ENCODE assay signal across 27 cellular contexts in the genomic region with DNA sequence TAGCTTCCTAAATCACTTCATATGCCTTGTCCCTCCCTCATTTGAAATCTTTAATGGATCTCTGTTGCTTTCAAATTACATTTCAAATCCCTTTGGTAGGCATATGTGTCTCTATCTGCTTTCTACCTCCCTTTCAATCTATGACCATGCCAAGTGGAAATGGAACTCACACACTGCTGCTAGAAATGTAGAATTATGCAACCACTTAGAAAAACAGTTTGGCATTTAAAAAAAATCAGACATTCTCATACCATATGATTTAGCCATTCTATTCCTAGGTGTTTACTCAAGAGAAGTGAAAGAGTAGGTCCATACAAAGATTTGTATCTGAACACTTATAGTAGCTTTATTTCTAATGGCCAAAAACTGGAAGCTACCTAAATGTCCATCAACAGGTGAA.
"Had no signal": no experiment of that assay in that cellular context is flagged by ENCODE, and none has a peak within 500 bp of the region (broad histone marks: within the 10 kb centered on the region; RNA-seq: fewer than 3 reads in every experiment).

No MANE protein-coding gene starts in this region.

- H3K27me3 ChIP-seq: esophagus squamous epithelium, foreskin keratinocyte, gastroesophageal sphincter, heart left ventricle, left lung, neural progenitor cell, ovary, sigmoid colon, spleen, transverse colon, upper lobe of right lung, uterus had no signal

- H3K4me2 ChIP-seq: neural progenitor cell had no signal

- H3K4me1 ChIP-seq: foreskin keratinocyte, gastroesophageal sphincter, left lung, neural progenitor cell, psoas muscle, sigmoid colon, upper lobe of right lung, uterus had no signal

- DNase-seq: cortex of kidney; effector memory CD8-positive, alpha-beta T cell; erythroblast; esophagus squamous epithelium; foreskin keratinocyte; heart left ventricle; hippocampal formation; left cardiac atrium; left lung; mesenchymal stem cell; midbrain; naive thymus-derived CD4-positive, alpha-beta T cell; ovary; posterior cingulate gyrus; psoas muscle; right cardiac atrium; sigmoid colon; spleen; stimulated activated CD4-positive, alpha-beta T cell treated with anti-CD3 and anti-CD28 coated beads, Interleukin-4, amount 100 ng/mL, for 4 hours; stimulated activated naive CD8-positive, alpha-beta T cell treated with anti-CD3 and anti-CD28 coated beads, Interleukin-15, Interleukin-2, amounts not matched to agents 100 U/mL and 50 U/mL, for 24 hours; substantia nigra; transverse colon; upper lobe of right lung; uterus had no signal

- H3K9me3 ChIP-seq: esophagus squamous epithelium, gastroesophageal sphincter, ovary, psoas muscle, transverse colon, upper lobe of right lung, uterus had no signal

- H3K36me3 ChIP-seq: esophagus squamous epithelium, gastroesophageal sphincter, heart left ventricle, left lung, neural progenitor cell, ovary, sigmoid colon, spleen, transverse colon, upper lobe of right lung, uterus had no signal

- H3K27ac ChIP-seq: esophagus squamous epithelium, foreskin keratinocyte, gastroesophageal sphincter, heart left ventricle, left lung, neural progenitor cell, ovary, psoas muscle, sigmoid colon, skin epidermis, spleen, transverse colon, upper lobe of right lung, uterus had no signal

- H2AFZ ChIP-seq: neural progenitor cell had no signal

- H3K9ac ChIP-seq: neural progenitor cell had no signal

- H3K4me3 ChIP-seq: esophagus squamous epithelium, gastroesophageal sphincter, heart left ventricle, left lung, neural progenitor cell, ovary, psoas muscle, sigmoid colon, skin epidermis, spleen, transverse colon, upper lobe of right lung, uterus had no signal
